Comparison of ENCODE assay signal across 15 cellular contexts in the genomic region with DNA sequence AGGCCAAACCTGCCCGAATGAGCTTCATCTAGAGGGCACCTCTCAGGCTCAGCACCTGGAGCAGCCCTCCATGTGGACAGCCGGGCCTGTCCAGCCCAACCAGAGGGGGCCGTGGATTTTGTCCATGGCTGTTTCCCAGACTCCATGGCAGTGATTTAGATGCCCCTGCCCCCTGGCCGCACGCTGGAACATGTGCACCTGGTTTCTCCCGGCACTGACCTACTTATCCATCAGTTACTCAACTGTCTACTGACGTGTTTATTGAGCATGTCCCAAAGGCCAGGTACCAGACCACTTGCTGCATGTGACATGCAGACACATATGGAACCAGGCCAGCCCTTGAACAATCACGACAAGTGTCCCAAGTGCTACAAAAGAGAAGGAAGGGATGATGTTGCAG. TPM values are rescaled to one million over a fixed set of nuclear protein-coding genes. Genes with fewer than 3 reads are reported as not detected.
"Had no signal": no experiment of that assay in that cellular context is flagged by ENCODE, and none has a peak within 500 bp of the region (broad histone marks: within the 10 kb centered on the region; RNA-seq: fewer than 3 reads in every experiment).

No MANE protein-coding gene starts in this region.

RNA-seq across cellular contexts. Expression of a gene that starts 43.1 kb away (rescaled TPM):
- total RNA-seq: activated naive CD4-positive, alpha-beta T cell treated with anti-CD3 and anti-CD28 coated beads for 36 hours; activated naive CD4-positive, alpha-beta T cell treated with anti-CD3 and anti-CD28 coated beads, Interleukin-2, amount 50 U/mL, for 72 hours; activated naive CD8-positive, alpha-beta T cell treated with anti-CD3 and anti-CD28 coated beads for 36 hours; activated naive CD8-positive, alpha-beta T cell treated with anti-CD3 and anti-CD28 coated beads, Interleukin-2, amount 10 ng/mL, durations not matched to agents 7 days and 5 days; activated T-cell treated with anti-CD3 and anti-CD28 coated beads, Interleukin-2, amount 50 U/mL, for 4 hours; activated T-cell treated with anti-CD3 and anti-CD28 coated beads, Interleukin-2, amount 50 U/mL, for 72 hours; activated T-helper 1 cell treated with anti-CD3 and anti-CD28 coated beads, Interleukin-12 subunit alpha, Interleukin-12 subunit beta, Interleukin-2, Interleukin-4 antibody, amounts not matched to agents 30 ng/mL and 10 ng/mL and 1 ng/mL, durations not matched to agents 14 hours and 24 hours and 36 hours; activated T-helper 17 cell treated with anti-CD3 and anti-CD28 coated beads, Interleukin-2, amount 50 U/mL, for 72 hours; activated T-helper 2 cell treated with anti-CD3 and anti-CD28 coated beads, Interferon-gamma antibody, Interleukin-2, Interleukin-4, amounts not matched to agents 10 μg/mL and 5 μg/mL and 100 μg/mL, durations not matched to agents 14 hours and 24 hours and 36 hours; cardiac septum had no signal

RNA-seq across cellular contexts. Expression of a gene that starts 47.6 kb away (rescaled TPM):
- total RNA-seq: activated naive CD4-positive, alpha-beta T cell treated with anti-CD3 and anti-CD28 coated beads for 36 hours; activated naive CD4-positive, alpha-beta T cell treated with anti-CD3 and anti-CD28 coated beads, Interleukin-2, amount 50 U/mL, for 72 hours; activated naive CD8-positive, alpha-beta T cell treated with anti-CD3 and anti-CD28 coated beads for 36 hours; activated naive CD8-positive, alpha-beta T cell treated with anti-CD3 and anti-CD28 coated beads, Interleukin-2, amount 10 ng/mL, durations not matched to agents 7 days and 5 days; activated T-cell treated with anti-CD3 and anti-CD28 coated beads, Interleukin-2, amount 50 U/mL, for 4 hours; activated T-cell treated with anti-CD3 and anti-CD28 coated beads, Interleukin-2, amount 50 U/mL, for 72 hours; activated T-helper 1 cell treated with anti-CD3 and anti-CD28 coated beads, Interleukin-12 subunit alpha, Interleukin-12 subunit beta, Interleukin-2, Interleukin-4 antibody, amounts not matched to agents 30 ng/mL and 10 ng/mL and 1 ng/mL, durations not matched to agents 14 hours and 24 hours and 36 hours; activated T-helper 17 cell treated with anti-CD3 and anti-CD28 coated beads, Interleukin-2, amount 50 U/mL, for 72 hours; activated T-helper 2 cell treated with anti-CD3 and anti-CD28 coated beads, Interferon-gamma antibody, Interleukin-2, Interleukin-4, amounts not matched to agents 10 μg/mL and 5 μg/mL and 100 μg/mL, durations not matched to agents 14 hours and 24 hours and 36 hours; aorta; ascending aorta; body of pancreas; breast epithelium; bronchial epithelial cell; cardiac septum had no signal
- polyA plus RNA-seq: aorta had no signal
